Comparison of ENCODE assay signal across 29 cellular contexts in genomic region chr17:71547904-71548303, GRCh38.
"Had no signal": no experiment of that assay in that cellular context is flagged by ENCODE, and none has a peak within 500 bp of the region (broad histone marks: within the 10 kb centered on the region; RNA-seq: fewer than 3 reads in every experiment).

No MANE protein-coding gene starts in this region.

- H2AFZ ChIP-seq: neural progenitor cell, parathyroid adenoma had no signal

- H3K4me1 ChIP-seq: parathyroid adenoma, psoas muscle, spleen, stomach, thyroid gland, tibial nerve, upper lobe of left lung, vagina had no signal

- ATAC-seq: natural killer cell; psoas muscle; right cardiac atrium; sciatic nerve; stimulated activated effector memory CD8-positive, alpha-beta T cell treated with anti-CD3 and anti-CD28 coated beads, Interleukin-12 subunit alpha, Interleukin-12 subunit beta, amount 100 ng/mL, for 72 hours; stimulated activated naive B cell treated with anti-CD40 and anti-IgM and Interleukin-4, amounts not matched to agents 10 μg/mL and 1 μg/mL and 100 μg/mL, for 72 hours had no signal

- H3K79me2 ChIP-seq: parathyroid adenoma had no signal

- DNase-seq: natural killer cell; occipital lobe; ovary; posterior cingulate gyrus; psoas muscle; right cardiac atrium; spleen; stimulated activated CD4-positive, alpha-beta T cell treated with anti-CD3 and anti-CD28 coated beads, Interleukin-12 subunit alpha, Interleukin-12 subunit beta, amount 100 ng/mL, for 4 hours; stimulated activated CD4-positive, alpha-beta T cell treated with anti-CD3 and anti-CD28 coated beads, Interleukin-2, amount 100 ng/mL, for 24 hours; stimulated activated CD4-positive, alpha-beta T cell treated with anti-CD3 and anti-CD28 coated beads, Interleukin-2, amount 100 ng/mL, for 48 hours; stimulated activated CD4-positive, alpha-beta T cell treated with anti-CD3 and anti-CD28 coated beads, Interleukin-4, amount 100 ng/mL, for 24 hours; stimulated activated naive B cell treated with anti-CD40 and anti-IgM and Interleukin-4, amounts not matched to agents 10 μg/mL and 1 μg/mL and 100 μg/mL, for 72 hours; stimulated activated naive CD4-positive, alpha-beta T cell treated with Interleukin-2 at 50 U/mL for 16 hours; stomach; thyroid gland; trophoblast cell; upper lobe of left lung had no signal

- H3K4me3 ChIP-seq: neural progenitor cell, ovary, psoas muscle, skin epidermis, smooth muscle cell, spleen, stomach, thoracic aorta, thyroid gland, tibial nerve, upper lobe of left lung, vagina had no signal

- H3K27ac Mint-ChIP-seq: natural killer cell; nephron; neural progenitor cell; progenitor cell of endocrine pancreas; stimulated activated effector memory CD8-positive, alpha-beta T cell treated with anti-CD3 and anti-CD28 coated beads, Interleukin-12 subunit alpha, Interleukin-12 subunit beta, amount 100 ng/mL, for 72 hours; stimulated activated naive B cell treated with anti-CD40 and anti-IgM and Interleukin-4, amounts not matched to agents 10 μg/mL and 1 μg/mL and 100 μg/mL, for 72 hours; stimulated activated naive CD8-positive, alpha-beta T cell treated with anti-CD3 and anti-CD28 coated beads, Interleukin-15, Interleukin-2, amounts not matched to agents 100 ng/mL and 50 ng/mL, for 24 hours had no signal

- H3K27ac ChIP-seq: neural progenitor cell, ovary, parathyroid adenoma, psoas muscle, skin epidermis, spleen, stomach, thoracic aorta, thyroid gland, tibial nerve, upper lobe of left lung, vagina had no signal

- H3K36me3 ChIP-seq: neural progenitor cell, ovary, spleen, stomach, thoracic aorta, thyroid gland, tibial nerve, upper lobe of left lung, vagina had no signal

- H3K27me3 ChIP-seq: neural progenitor cell, ovary, spleen, stomach, thyroid gland, tibial nerve, upper lobe of left lung, vagina had no signal

- H3K36me3 Mint-ChIP-seq: natural killer cell; neural progenitor cell; stimulated activated effector memory CD8-positive, alpha-beta T cell treated with anti-CD3 and anti-CD28 coated beads, Interleukin-12 subunit alpha, Interleukin-12 subunit beta, amount 100 ng/mL, for 72 hours; stimulated activated naive B cell treated with anti-CD40 and anti-IgM and Interleukin-4, amounts not matched to agents 10 μg/mL and 1 μg/mL and 100 μg/mL, for 72 hours had no signal

- H3K9ac ChIP-seq: neural progenitor cell, parathyroid adenoma had no signal

- H3K4me2 ChIP-seq: neural progenitor cell, smooth muscle cell had no signal

- H3K4me3 Mint-ChIP-seq: natural killer cell; nephron; neural progenitor cell; stimulated activated effector memory CD8-positive, alpha-beta T cell treated with anti-CD3 and anti-CD28 coated beads, Interleukin-12 subunit alpha, Interleukin-12 subunit beta, amount 100 ng/mL, for 72 hours; stimulated activated naive B cell treated with anti-CD40 and anti-IgM and Interleukin-4, amounts not matched to agents 10 μg/mL and 1 μg/mL and 100 μg/mL, for 72 hours; stimulated activated naive CD8-positive, alpha-beta T cell treated with anti-CD3 and anti-CD28 coated beads, Interleukin-15, Interleukin-2, amounts not matched to agents 100 ng/mL and 50 ng/mL, for 24 hours had no signal

- H3K4me1 Mint-ChIP-seq: natural killer cell; nephron; stimulated activated effector memory CD8-positive, alpha-beta T cell treated with anti-CD3 and anti-CD28 coated beads, Interleukin-12 subunit alpha, Interleukin-12 subunit beta, amount 100 ng/mL, for 72 hours; stimulated activated naive B cell treated with anti-CD40 and anti-IgM and Interleukin-4, amounts not matched to agents 10 μg/mL and 1 μg/mL and 100 μg/mL, for 72 hours had no signal

- H3K27me3 Mint-ChIP-seq: stimulated activated naive B cell treated with anti-CD40 and anti-IgM and Interleukin-4, amounts not matched to agents 10 μg/mL and 1 μg/mL and 100 μg/mL, for 72 hours; stimulated activated naive CD8-positive, alpha-beta T cell treated with anti-CD3 and anti-CD28 coated beads, Interleukin-15, Interleukin-2, amounts not matched to agents 100 ng/mL and 50 ng/mL, for 24 hours had no signal

- H3K9me3 ChIP-seq: ovary, psoas muscle, stomach, thoracic aorta, thyroid gland, tibial nerve, upper lobe of left lung, vagina had no signal
